Comparison of ENCODE assay signal across 8 cellular contexts in the genomic region with DNA sequence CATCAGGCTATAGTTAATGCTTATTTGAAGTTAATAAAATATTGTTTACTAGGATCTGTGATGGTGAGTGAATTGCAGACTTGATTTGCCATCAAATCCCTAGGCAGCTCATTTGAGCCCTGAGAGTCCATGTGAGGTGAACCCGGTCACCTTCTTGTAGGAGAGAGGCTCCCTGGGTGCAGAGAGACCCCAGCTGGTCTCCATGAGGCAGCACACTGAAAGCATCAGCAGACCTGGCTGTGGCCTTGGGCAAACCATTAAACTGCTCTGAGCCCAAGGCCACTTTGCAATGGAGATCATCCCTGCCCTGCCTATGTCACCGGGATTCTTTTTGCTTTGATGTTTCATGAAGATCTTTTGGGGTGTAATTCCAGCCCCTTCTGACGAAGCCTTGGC.
DNase-seq lines count a peak whose midpoint lies in the region; ATAC-seq and TF ChIP-seq lines count a peak whose summit lies in the region.

No MANE protein-coding gene starts in this region.

- H2AFZ ChIP-seq in fibroblast of lung (ENCODE audit: low read length) (no peak overlapping the region), MM.1S (ENCODE audit: low read length) (no peak overlapping the region)

- peaks cover 96% of the 10 kb centered on the region for H3K36me3 ChIP-seq in RWPE2 (ENCODE audit: low read depth)
- peaks cover 2% of the 10 kb centered on the region for H3K36me3 ChIP-seq in fibroblast of lung (ENCODE audit: control insufficient read depth, insufficient read depth, low read length)
- H3K36me3 ChIP-seq in testis (ENCODE audit: low read depth, missing control alignments): no peaks in the 10 kb centered on the region
- H3K36me3 ChIP-seq in MM.1S (replicated peaks; ENCODE audit: insufficient read depth, low read length): no peaks in the 10 kb centered on the region

- 53 to 58% methylated on average over 3 of the region's 3 CpGs for WGBS in testis, 2 donors

- H3K4me1 ChIP-seq in RWPE2 (ENCODE audit: insufficient read depth, poor library complexity, severe bottlenecking) (peaks cover 18% of the 10 kb centered on the region), fibroblast of lung (ENCODE audit: control insufficient read depth, extremely low read depth, insufficient read depth, low read length) (peaks cover 4% of the 10 kb centered on the region), testis (peaks cover 67% of the 10 kb centered on the region), MM.1S (ENCODE audit: low read length) (peaks cover 23% of the 10 kb centered on the region)

- no peak for DNase-seq in activated T-cell treated with anti-CD3 and anti-CD28 coated beads, Interleukin-2, amount 50 U/mL, for 4 hours
- DNase-seq in activated T-cell treated with anti-CD3 and anti-CD28 coated beads, Interleukin-2, amount 50 U/mL, for 1 hour: no peak
- DNase-seq in RWPE2 (ENCODE audit: low spot score) (no peak), fibroblast of lung (ENCODE audit: low read depth in 2 of 2) (peak in 1 of 2 donors; percentile 44), testis (peak; percentile 46), MM.1S (no peak), GF-D8 (lab: John Stamatoyannopoulos, UW) (no peak)

- H3K79me2 ChIP-seq in fibroblast of lung (ENCODE audit: control insufficient read depth, insufficient read depth, low read length): no peaks in the 10 kb centered on the region
- H3K79me2 ChIP-seq in MM.1S (ENCODE audit: low read length): no peaks in the 10 kb centered on the region

- peak overlapping the region; percentile 46 for H3K4me3 Mint-ChIP-seq in activated T-cell treated with anti-CD3 and anti-CD28 coated beads, Interleukin-2, amount 50 U/mL, for 4 hours
- no peak overlapping the region for H3K4me3 Mint-ChIP-seq in stimulated activated memory B cell treated with anti-CD40 and anti-IgM and Interleukin-4, amounts not matched to agents 10 μg/mL and 1 μg/mL and 100 μg/mL, for 72 hours

- peaks cover 29% of the 10 kb centered on the region for H3K4me1 Mint-ChIP-seq in activated T-cell treated with anti-CD3 and anti-CD28 coated beads, Interleukin-2, amount 50 U/mL, for 4 hours (ENCODE audit: low read depth)
- peaks cover 12% of the 10 kb centered on the region for H3K4me1 Mint-ChIP-seq in stimulated activated memory B cell treated with anti-CD40 and anti-IgM and Interleukin-4, amounts not matched to agents 10 μg/mL and 1 μg/mL and 100 μg/mL, for 72 hours

- H3K4me2 ChIP-seq in fibroblast of lung (ENCODE audit: extremely low read depth, insufficient read depth, low read length): no peak overlapping the region
- H3K4me2 ChIP-seq in MM.1S (ENCODE audit: low read depth, low read length): no peak overlapping the region

- H3K27ac ChIP-seq in RWPE2 (ENCODE audit: poor library complexity, severe bottlenecking): peak overlapping the region; percentile 77
- H3K27ac ChIP-seq in fibroblast of lung (ENCODE audit: insufficient read depth, low read length): peak overlapping the region; percentile 70
- H3K27ac ChIP-seq in testis: peak overlapping the region; percentile 89 to 93
- H3K27ac ChIP-seq in MM.1S (ENCODE audit: low read length): no peak overlapping the region

- H3K27me3 ChIP-seq in RWPE2 (ENCODE audit: insufficient read depth, poor library complexity, severe bottlenecking): no peaks in the 10 kb centered on the region
- H3K27me3 ChIP-seq in fibroblast of lung (ENCODE audit: control insufficient read depth, insufficient read depth, low read length): no peaks in the 10 kb centered on the region
- no peaks in the 10 kb centered on the region for H3K27me3 ChIP-seq in testis
- no peaks in the 10 kb centered on the region for H3K27me3 ChIP-seq in MM.1S (replicated peaks; ENCODE audit: insufficient read depth, low read length)

- no peak for TF ChIP-seq POLR2A in testis (IDR thresholded peaks at IDR 0.05)

- peaks cover 22% of the 10 kb centered on the region for H3K36me3 Mint-ChIP-seq in activated T-cell treated with anti-CD3 and anti-CD28 coated beads, Interleukin-2, amount 50 U/mL, for 4 hours (ENCODE audit: insufficient read depth)
- H3K36me3 Mint-ChIP-seq in stimulated activated memory B cell treated with anti-CD40 and anti-IgM and Interleukin-4, amounts not matched to agents 10 μg/mL and 1 μg/mL and 100 μg/mL, for 72 hours: no peaks in the 10 kb centered on the region

- peak; percentile 10 to 17 for ATAC-seq in activated T-cell treated with anti-CD3 and anti-CD28 coated beads, Interleukin-2, amount 50 U/mL, for 4 hours
- ATAC-seq in RWPE2 (ENCODE audit: low read depth): 0 out of 3 replicates have a peak, but pooled peaks have one; percentile 11
- no peak for ATAC-seq in stimulated activated memory B cell treated with anti-CD40 and anti-IgM and Interleukin-4, amounts not matched to agents 10 μg/mL and 1 μg/mL and 100 μg/mL, for 72 hours

- TF ChIP-seq CTCF in RWPE2 (IDR thresholded peaks at IDR 0.05; ENCODE audit: poor library complexity, severe bottlenecking) (no peak), fibroblast of lung (conservative IDR thresholded peaks at IDR 0.05 in 1 of 2, IDR thresholded peaks at IDR 0.05 in 1 of 2; ENCODE audit: low read depth in 1 of 2, low read length in 2 of 2) (peak; percentile 5 to 17), testis (IDR thresholded peaks at IDR 0.05) (no peak), MM.1S (IDR thresholded peaks at IDR 0.05; ENCODE audit: low read length) (no peak)

- no peaks in the 10 kb centered on the region for H4K20me1 ChIP-seq in fibroblast of lung (ENCODE audit: control insufficient read depth, extremely low read depth, insufficient read depth, low read length)
- no peaks in the 10 kb centered on the region for H4K20me1 ChIP-seq in MM.1S (ENCODE audit: insufficient read depth, low read length)

- intact Hi-C loops in testis (cut with DNase I; ENCODE audit: low total_unique reads): loop anchor here (5.0 to 10.0 kb wide), 2 partner anchors 121 to 183 kb away; partner anchors contain the start of gene MICAL2

- H3F3A ChIP-seq in MM.1S (ENCODE audit: insufficient read depth, low read length): peaks cover 10% of the 10 kb centered on the region

- no peaks in the 10 kb centered on the region for H3K27me3 Mint-ChIP-seq in activated T-cell treated with anti-CD3 and anti-CD28 coated beads, Interleukin-2, amount 50 U/mL, for 4 hours (ENCODE audit: low read depth)
- H3K27me3 Mint-ChIP-seq in stimulated activated memory B cell treated with anti-CD40 and anti-IgM and Interleukin-4, amounts not matched to agents 10 μg/mL and 1 μg/mL and 100 μg/mL, for 72 hours: peaks cover 25% of the 10 kb centered on the region

- H3K9me3 Mint-ChIP-seq in activated T-cell treated with anti-CD3 and anti-CD28 coated beads, Interleukin-2, amount 50 U/mL, for 4 hours: no peaks in the 10 kb centered on the region
- no peaks in the 10 kb centered on the region for H3K9me3 Mint-ChIP-seq in stimulated activated memory B cell treated with anti-CD40 and anti-IgM and Interleukin-4, amounts not matched to agents 10 μg/mL and 1 μg/mL and 100 μg/mL, for 72 hours

- H3K4me3 ChIP-seq in RWPE2 (ENCODE audit: severe bottlenecking): no peak overlapping the region
- no peak overlapping the region for H3K4me3 ChIP-seq in fibroblast of lung (replicated peaks in 1 of 4; ENCODE audit: control extremely low read depth in 1 of 4, insufficient read depth in 1 of 4, low read depth in 3 of 4, low read length in 4 of 4)
- no peak overlapping the region for H3K4me3 ChIP-seq in testis
- no peak overlapping the region for H3K4me3 ChIP-seq in MM.1S (ENCODE audit: low read length)

- no peak overlapping the region for H3K9ac ChIP-seq in fibroblast of lung (ENCODE audit: insufficient read depth, low read length)
- H3K9ac ChIP-seq in MM.1S (ENCODE audit: low read length): no peak overlapping the region

- H3K27ac Mint-ChIP-seq in stimulated activated memory B cell treated with anti-CD40 and anti-IgM and Interleukin-4, amounts not matched to agents 10 μg/mL and 1 μg/mL and 100 μg/mL, for 72 hours: no peak overlapping the region

- H3K9me2 ChIP-seq in MM.1S (replicated peaks; ENCODE audit: insufficient read depth, low read length): no peaks in the 10 kb centered on the region

- no peaks in the 10 kb centered on the region for H3K9me3 ChIP-seq in RWPE2 (ENCODE audit: severe bottlenecking)
- no peaks in the 10 kb centered on the region for H3K9me3 ChIP-seq in fibroblast of lung (ENCODE audit: control insufficient read depth, insufficient read depth, low read depth, low read length)
- no peaks in the 10 kb centered on the region for H3K9me3 ChIP-seq in testis
- H3K9me3 ChIP-seq in MM.1S (replicated peaks; ENCODE audit: insufficient read depth, low read length): no peaks in the 10 kb centered on the region

Comparison
In these comparisons a context has a peak if more than half of its experiments do, and no peak if none do; other contexts are left out.
1. CTCF ChIP-seq: peak in fibroblast of lung (2 of 2); none in RWPE2 (single experiment), testis (0 of 3) and MM.1S (single experiment).